29 cellular contexts compared by ENCODE assay signal in the genomic region with DNA sequence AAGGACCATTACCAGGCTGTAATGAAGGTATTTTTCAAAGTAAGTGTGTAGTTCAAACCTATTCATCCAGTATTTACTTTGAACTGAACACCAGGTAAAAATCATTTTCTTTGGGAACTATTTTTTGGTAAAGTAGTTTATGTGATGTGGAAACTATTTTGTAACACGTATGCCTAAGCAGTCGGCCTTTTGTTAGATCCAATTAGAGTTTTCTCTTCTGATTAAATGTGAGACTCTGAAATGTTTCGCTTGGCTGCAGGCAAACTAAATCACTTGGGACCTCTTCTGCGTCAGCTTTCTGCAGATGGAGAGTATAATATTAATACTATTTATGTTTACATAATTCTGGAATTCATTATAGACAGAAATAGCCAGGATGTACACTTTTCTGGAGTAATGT. TPM values are rescaled to one million over a fixed set of nuclear protein-coding genes. Genes with fewer than 3 reads are reported as not detected.
"Had no signal": no experiment of that assay in that cellular context is flagged by ENCODE, and none has a peak within 500 bp of the region (broad histone marks: within the 10 kb centered on the region; RNA-seq: fewer than 3 reads in every experiment).

No MANE protein-coding gene starts in this region.

- H3K4me1 ChIP-seq: gastrocnemius medialis, pancreas, right atrium auricular region, sigmoid colon, testis, upper lobe of left lung had no signal

- H3K4me3 ChIP-seq: dorsolateral prefrontal cortex, gastrocnemius medialis, lung, mucosa of descending colon, pancreas, right atrium auricular region, sigmoid colon, testis, tibial nerve, upper lobe of left lung had no signal

- H3K36me3 ChIP-seq: gastrocnemius medialis, neutrophil, pancreas, right atrium auricular region, sigmoid colon, tibial nerve, upper lobe of left lung had no signal

- H3K27me3 Mint-ChIP-seq: memory B cell; naive B cell; progenitor cell of endocrine pancreas; stimulated activated memory B cell treated with anti-CD40 and anti-IgM and Interleukin-4, amounts not matched to agents 10 μg/mL and 1 μg/mL and 100 μg/mL, for 72 hours had no signal

- H3K27ac ChIP-seq: epithelial cell of prostate, gastrocnemius medialis, neutrophil, pancreas, right atrium auricular region, sigmoid colon, testis, upper lobe of left lung had no signal

- H3K4me1 Mint-ChIP-seq: memory B cell; mesothelial cell of epicardium; naive B cell; stimulated activated memory B cell treated with anti-CD40 and anti-IgM and Interleukin-4, amounts not matched to agents 10 μg/mL and 1 μg/mL and 100 μg/mL, for 72 hours had no signal

- H3K36me3 Mint-ChIP-seq: memory B cell; mesothelial cell of epicardium; naive B cell; natural killer cell treated with Interleukin-12 subunit alpha and Interleukin-12 subunit beta and Interleukin-15 and Interleukin-18, amount 100 ng/mL, for 72 hours; stimulated activated memory B cell treated with anti-CD40 and anti-IgM and Interleukin-4, amounts not matched to agents 10 μg/mL and 1 μg/mL and 100 μg/mL, for 72 hours had no signal

- H3K27ac Mint-ChIP-seq: memory B cell; mesothelial cell of epicardium; naive B cell; natural killer cell treated with Interleukin-12 subunit alpha and Interleukin-12 subunit beta and Interleukin-15 and Interleukin-18, amount 100 ng/mL, for 72 hours; progenitor cell of endocrine pancreas; stimulated activated memory B cell treated with anti-CD40 and anti-IgM and Interleukin-4, amounts not matched to agents 10 μg/mL and 1 μg/mL and 100 μg/mL, for 72 hours had no signal

- H3K9me3 Mint-ChIP-seq: memory B cell; mesothelial cell of epicardium; natural killer cell treated with Interleukin-12 subunit alpha and Interleukin-12 subunit beta and Interleukin-15 and Interleukin-18, amount 100 ng/mL, for 72 hours; stimulated activated memory B cell treated with anti-CD40 and anti-IgM and Interleukin-4, amounts not matched to agents 10 μg/mL and 1 μg/mL and 100 μg/mL, for 72 hours had no signal

- ATAC-seq: esophagus mucosa; gastrocnemius medialis; left lobe of liver; mucosa of descending colon; natural killer cell treated with Interleukin-12 subunit alpha and Interleukin-12 subunit beta and Interleukin-15 and Interleukin-18, amount 100 ng/mL, for 72 hours; pancreas; stimulated activated memory B cell treated with anti-CD40 and anti-IgM and Interleukin-4, amounts not matched to agents 10 μg/mL and 1 μg/mL and 100 μg/mL, for 72 hours; stimulated activated naive CD8-positive, alpha-beta T cell treated with anti-CD3 and anti-CD28 coated beads, Interleukin-15, Interleukin-2, amounts not matched to agents 100 U/mL and 50 U/mL, for 24 hours had no signal

- DNase-seq: cerebellar nuclear complex; dorsolateral prefrontal cortex; effector CD4-positive, alpha-beta T cell; foreskin fibroblast; gastrocnemius medialis; head of caudate nucleus; mucosa of descending colon; naive B cell; pancreas; sigmoid colon; stimulated activated CD4-positive, alpha-beta T cell treated with anti-CD3 and anti-CD28 coated beads, Interleukin-2, amount 100 ng/mL, for 24 hours; stimulated activated CD4-positive, alpha-beta T cell treated with anti-CD3 and anti-CD28 coated beads, Interleukin-4, amount 100 ng/mL, for 4 hours; stimulated activated naive CD8-positive, alpha-beta T cell treated with anti-CD3 and anti-CD28 coated beads, Interleukin-15, Interleukin-2, amounts not matched to agents 100 U/mL and 50 U/mL, for 24 hours; substantia nigra; testis; upper lobe of left lung had no signal

- H3K27me3 ChIP-seq: gastrocnemius medialis, neutrophil, pancreas, right atrium auricular region, sigmoid colon, testis, tibial nerve, upper lobe of left lung had no signal

- H3K9me3 ChIP-seq: gastrocnemius medialis, mucosa of descending colon, neutrophil, pancreas, right atrium auricular region, sigmoid colon, testis, tibial nerve, upper lobe of left lung had no signal

- H3K4me3 Mint-ChIP-seq: memory B cell; mesothelial cell of epicardium; naive B cell; natural killer cell treated with Interleukin-12 subunit alpha and Interleukin-12 subunit beta and Interleukin-15 and Interleukin-18, amount 100 ng/mL, for 72 hours; neural crest cell; stimulated activated memory B cell treated with anti-CD40 and anti-IgM and Interleukin-4, amounts not matched to agents 10 μg/mL and 1 μg/mL and 100 μg/mL, for 72 hours had no signal

RNA-seq across cellular contexts. Expression of gene BMPR1B, which starts 46.9 kb away (rescaled TPM):
- total RNA-seq: natural killer cell treated with Interleukin-12 subunit alpha and Interleukin-12 subunit beta and Interleukin-15 and Interleukin-18, amount 100 ng/mL, for 72 hours had no signal
